In genomic region chr10:102393411-102394078, GRCh38 we compare ENCODE assay signal across 8 cellular contexts. TPM values are rescaled to one million over a fixed set of nuclear protein-coding genes. Genes with fewer than 3 reads are reported as not detected.
DNase-seq lines count a peak whose midpoint lies in the region; FAIRE-seq and TF ChIP-seq lines count a peak whose summit lies in the region.

No MANE protein-coding gene starts in this region.

- H3K27ac ChIP-seq in OCI-LY1 (ENCODE audit: low read depth, low read length, poor library complexity, severe bottlenecking) (peak overlapping the region; percentile 73), endothelial cell of umbilical vein (ENCODE audit: insufficient read depth, low read depth, low read length) (peak overlapping the region; percentile 87), parathyroid adenoma (peak overlapping the region; percentile 81)

- BruUV-seq in endothelial cell of umbilical vein (replicated peaks; lab: Mats Ljungman, UMichigan), result TSS peak; percentile 78

- H3K36me3 ChIP-seq in OCI-LY1 (ENCODE audit: insufficient read depth, low read length) (no peaks in the 10 kb centered on the region), endothelial cell of umbilical vein (ENCODE audit: control insufficient read depth in 2 of 2, extremely low read depth in 1 of 2, insufficient read depth in 2 of 2, low read length in 2 of 2) (peaks cover 0 to 11% of the 10 kb centered on the region in 2 experiments), parathyroid adenoma (ENCODE audit: control insufficient read depth, insufficient read depth, low read length) (no peaks in the 10 kb centered on the region)

- DNase-seq in endothelial cell of umbilical vein (ENCODE audit: low read depth, low spot score) (no peak), NK-92 (lab: John Stamatoyannopoulos, UW; ENCODE audit: unreplicated experiment) (no peak), SHP77 (lab: John Stamatoyannopoulos, UW) (no peak), NCI-H1436 treated with DMSO at 0.1 percent for 48 hours (lab: John Stamatoyannopoulos, UW) (no peak)
- no peak for DNase-seq in activated CD4-positive, alpha-beta T cell treated with anti-CD3 and anti-CD28 coated beads for 1 hour

- POLR2A ChIA-PET in endothelial cell of umbilical vein (lab: Charles Lee), result interaction anchor here (0.6 kb wide), 1 partner anchor 250 kb away, joined by 5 read pairs; no protein-coding TSS in a partner anchor

- H4K20me1 ChIP-seq in OCI-LY1 (ENCODE audit: insufficient read depth, low read length) (no peaks in the 10 kb centered on the region), endothelial cell of umbilical vein (replicated peaks; ENCODE audit: control insufficient read depth, extremely low read depth, insufficient read depth, low read length) (no peaks in the 10 kb centered on the region)

- H3K4me3 ChIP-seq in GM08714 (ENCODE audit: low read length), result peak overlapping the region; percentile 79; the same call in 1 of the 2 replicates
- peak overlapping the region; percentile 79 for H3K4me3 ChIP-seq in OCI-LY1 (ENCODE audit: low read depth, low read length, poor library complexity, severe bottlenecking)
- peak overlapping the region; percentile 4 to 60 (median 53) for H3K4me3 ChIP-seq in endothelial cell of umbilical vein (replicated peaks in 1 of 3; ENCODE audit: insufficient read depth in 1 of 3, low read depth in 1 of 3, low read length in 3 of 3)
- peak overlapping the region; percentile 69 for H3K4me3 ChIP-seq in parathyroid adenoma (ENCODE audit: low read depth, low read length)

- H3K79me2 ChIP-seq in OCI-LY1 (ENCODE audit: insufficient read depth, low read length) (no peaks in the 10 kb centered on the region), endothelial cell of umbilical vein (ENCODE audit: control insufficient read depth, insufficient read depth, low read length) (no peaks in the 10 kb centered on the region), parathyroid adenoma (no peaks in the 10 kb centered on the region)

- H3K4me2 ChIP-seq in OCI-LY1 (ENCODE audit: low read length) (peak overlapping the region; percentile 79), endothelial cell of umbilical vein (ENCODE audit: insufficient read depth, low read length) (peak overlapping the region; percentile 44), parathyroid adenoma (ENCODE audit: low read length) (peak overlapping the region; percentile 89)

- dilution Hi-C loops in endothelial cell of umbilical vein (cut with MboI; ENCODE audit: extremely low pct_ligation_motif_present, low sequenced_read_pairs), result no loop called here

- TF ChIP-seq POLR2A in endothelial cell of umbilical vein (IDR thresholded peaks at IDR 0.05; ENCODE audit: low read depth, low read length), result no peak

- H2AFZ ChIP-seq in OCI-LY1 (ENCODE audit: low read length) (no peak overlapping the region), endothelial cell of umbilical vein (ENCODE audit: low read depth, low read length) (peak overlapping the region; percentile 65), parathyroid adenoma (peak overlapping the region; percentile 84)

- H3K9ac ChIP-seq in OCI-LY1 (ENCODE audit: low read length), result peak overlapping the region; percentile 73
- peak overlapping the region; percentile 81 for H3K9ac ChIP-seq in endothelial cell of umbilical vein (replicated peaks; ENCODE audit: extremely low read depth, insufficient read depth, low read length)
- H3K9ac ChIP-seq in parathyroid adenoma, result no peak overlapping the region

- H3K9me3 ChIP-seq in OCI-LY1 (ENCODE audit: low read length) (no peaks in the 10 kb centered on the region), endothelial cell of umbilical vein (replicated peaks; ENCODE audit: control insufficient read depth, insufficient read depth, low read length) (no peaks in the 10 kb centered on the region), parathyroid adenoma (ENCODE audit: control insufficient read depth, low read length) (no peaks in the 10 kb centered on the region)

- H3K9me2 ChIP-seq in OCI-LY1 (ENCODE audit: low read depth, low read length), result no peaks in the 10 kb centered on the region

- H3K4me1 ChIP-seq in OCI-LY1 (ENCODE audit: insufficient read depth, low read length, severe bottlenecking) (peaks cover 18% of the 10 kb centered on the region), endothelial cell of umbilical vein (ENCODE audit: control insufficient read depth, extremely low read depth, insufficient read depth, low read length) (peaks cover 14% of the 10 kb centered on the region), parathyroid adenoma (peaks cover 4% of the 10 kb centered on the region)

- intact Hi-C loops in endothelial cell of umbilical vein (cut with micrococcal nuclease), result loop anchor here (1.0 to 2.0 kb wide), 5 partner anchors 29 to 319 kb away; partner anchors contain the start of gene NOLC1

- no peaks in the 10 kb centered on the region for H3K9me1 ChIP-seq in endothelial cell of umbilical vein (replicated peaks; ENCODE audit: control insufficient read depth, extremely low read depth, insufficient read depth, low read length)

- H3K27me3 ChIP-seq in OCI-LY1 (ENCODE audit: insufficient read depth, low read length), result no peaks in the 10 kb centered on the region
- H3K27me3 ChIP-seq in endothelial cell of umbilical vein (ENCODE audit: control insufficient read depth in 2 of 2, insufficient read depth in 2 of 2, low read length in 2 of 2), result peaks cover 6% of the 10 kb centered on the region in 2 experiments
- H3K27me3 ChIP-seq in parathyroid adenoma (ENCODE audit: control insufficient read depth, insufficient read depth, low read length), result no peaks in the 10 kb centered on the region

- CTCF ChIA-PET in endothelial cell of umbilical vein (lab: Charles Lee), result interaction anchor here (0.7 to 9.2 kb wide), 16 partner anchors 10 to 276 kb away, joined by 3 to 168 read pairs (median 6); partner anchors contain the start of genes ACTR1A and FBXL15

- no peaks in the 10 kb centered on the region for H3F3A ChIP-seq in OCI-LY1 (ENCODE audit: insufficient read depth, low read length)

- FAIRE-seq in endothelial cell of umbilical vein (lab: Jason Lieb, UNC), result no peak

- peak; percentile 61 for TF ChIP-seq CTCF in OCI-LY1 (IDR thresholded peaks at IDR 0.05; ENCODE audit: low read length)
- peak; percentile 92 to 96 for TF ChIP-seq CTCF in endothelial cell of umbilical vein (IDR thresholded peaks at IDR 0.05; ENCODE audit: extremely low read depth in 1 of 2, insufficient read depth in 1 of 2, low read depth in 1 of 2, low read length in 2 of 2)
- no peak for TF ChIP-seq CTCF in parathyroid adenoma (IDR thresholded peaks at IDR 0.05)

RNA-seq across cellular contexts. Expression of gene NFKB2, which starts 2.0 kb away (rescaled TPM):
- 21.9 and 25.6 TPM in 2 replicates for total RNA-seq in endothelial cell of umbilical vein
- polyA plus RNA-seq in endothelial cell of umbilical vein, result 21.0 and 23.0 TPM in 2 replicates
- polyA plus RNA-seq in endothelial cell of umbilical vein (2011; cell fraction: cytosol; rRNA removed), result 13.8 and 20.2 TPM in 2 replicates
- 53.7 and 67.4 TPM in 2 replicates for polyA plus RNA-seq in endothelial cell of umbilical vein (2011; cell fraction: nucleus; rRNA removed)
- polyA plus RNA-seq in endothelial cell of umbilical vein (2012), result 17.7 and 31.9 TPM in 2 replicates
- polyA minus RNA-seq in endothelial cell of umbilical vein, result 9.5 and 11.2 TPM in 2 replicates
- 27.7 TPM for polyA minus RNA-seq in endothelial cell of umbilical vein (2011; cell fraction: cytosol; rRNA and poly(A)+ RNA removed)
- polyA minus RNA-seq in endothelial cell of umbilical vein (2011; cell fraction: nucleus; rRNA and poly(A)+ RNA removed), result 11.3 and 18.8 TPM in 2 replicates

RNA-seq across cellular contexts. Expression of gene PSD, which starts 25.0 kb away (rescaled TPM):
- 0.18 and 0.40 TPM in 2 replicates for total RNA-seq in endothelial cell of umbilical vein
- polyA plus RNA-seq in endothelial cell of umbilical vein, result 0.08 and 0.10 TPM in 2 replicates
- polyA plus RNA-seq in endothelial cell of umbilical vein (2011; cell fraction: cytosol; rRNA removed), result 0.07 TPM in 1 of 2 replicates, not detected in the other
- 0.24 and 0.29 TPM in 2 replicates for polyA plus RNA-seq in endothelial cell of umbilical vein (2011; cell fraction: nucleus; rRNA removed)
- polyA plus RNA-seq in endothelial cell of umbilical vein (2012), result 0.86 and 2.6 TPM in 2 replicates
- not detected in 2 replicates for polyA minus RNA-seq in endothelial cell of umbilical vein
- polyA minus RNA-seq in endothelial cell of umbilical vein (2011; cell fraction: cytosol; rRNA and poly(A)+ RNA removed), result not detected
- 0.29 TPM in 1 of 2 replicates, not detected in the other for polyA minus RNA-seq in endothelial cell of umbilical vein (2011; cell fraction: nucleus; rRNA and poly(A)+ RNA removed)

RNA-seq across cellular contexts. Expression of gene FBXL15, which starts 27.1 kb away (rescaled TPM):
- total RNA-seq in endothelial cell of umbilical vein, result 9.9 and 10.7 TPM in 2 replicates
- polyA plus RNA-seq in endothelial cell of umbilical vein, result 15.3 and 21.6 TPM in 2 replicates
- 5.9 and 10.1 TPM in 2 replicates for polyA plus RNA-seq in endothelial cell of umbilical vein (2011; cell fraction: cytosol; rRNA removed)
- 11.6 and 11.7 TPM in 2 replicates for polyA plus RNA-seq in endothelial cell of umbilical vein (2011; cell fraction: nucleus; rRNA removed)
- 4.3 and 6.2 TPM in 2 replicates for polyA plus RNA-seq in endothelial cell of umbilical vein (2012)
- polyA minus RNA-seq in endothelial cell of umbilical vein, result 1.4 and 2.0 TPM in 2 replicates
- 8.5 TPM for polyA minus RNA-seq in endothelial cell of umbilical vein (2011; cell fraction: cytosol; rRNA and poly(A)+ RNA removed)
- polyA minus RNA-seq in endothelial cell of umbilical vein (2011; cell fraction: nucleus; rRNA and poly(A)+ RNA removed), result 1.5 and 1.8 TPM in 2 replicates

RNA-seq across cellular contexts. Expression of gene CUEDC2, which starts 38.8 kb away (rescaled TPM):
- 61.5 and 62.6 TPM in 2 replicates for total RNA-seq in endothelial cell of umbilical vein
- 82.3 and 96.7 TPM in 2 replicates for polyA plus RNA-seq in endothelial cell of umbilical vein
- 79.5 and 108 TPM in 2 replicates for polyA plus RNA-seq in endothelial cell of umbilical vein (2011; cell fraction: cytosol; rRNA removed)
- polyA plus RNA-seq in endothelial cell of umbilical vein (2011; cell fraction: nucleus; rRNA removed), result 119 and 127 TPM in 2 replicates
- polyA plus RNA-seq in endothelial cell of umbilical vein (2012), result 56.6 and 83.3 TPM in 2 replicates
- polyA minus RNA-seq in endothelial cell of umbilical vein, result 26.5 and 27.4 TPM in 2 replicates
- polyA minus RNA-seq in endothelial cell of umbilical vein (2011; cell fraction: cytosol; rRNA and poly(A)+ RNA removed), result 32.0 TPM
- 7.5 and 12.2 TPM in 2 replicates for polyA minus RNA-seq in endothelial cell of umbilical vein (2011; cell fraction: nucleus; rRNA and poly(A)+ RNA removed)

RNA-seq across cellular contexts. Expression of gene C10orf95, which starts 57.8 kb away (rescaled TPM):
- not detected in 2 replicates for total RNA-seq in endothelial cell of umbilical vein
- polyA plus RNA-seq in endothelial cell of umbilical vein, result 0.08 TPM in 1 of 2 replicates, not detected in the other
- polyA plus RNA-seq in endothelial cell of umbilical vein (2011; cell fraction: cytosol; rRNA removed), result 0.04 TPM in 1 of 2 replicates, not detected in the other
- not detected in 2 replicates for polyA plus RNA-seq in endothelial cell of umbilical vein (2011; cell fraction: nucleus; rRNA removed)
- polyA plus RNA-seq in endothelial cell of umbilical vein (2012), result not detected in 2 replicates
- not detected in 2 replicates for polyA minus RNA-seq in endothelial cell of umbilical vein
- polyA minus RNA-seq in endothelial cell of umbilical vein (2011; cell fraction: cytosol; rRNA and poly(A)+ RNA removed), result not detected
- not detected in 2 replicates for polyA minus RNA-seq in endothelial cell of umbilical vein (2011; cell fraction: nucleus; rRNA and poly(A)+ RNA removed)
